Comparison of ENCODE assay signal across 1 cellular context in genomic region chr20:23164176-23164601, GRCh38.
TF ChIP-seq lines count a peak whose summit lies in the region.

No MANE protein-coding gene starts in this region.

TF ChIP-seq in HepG2, 621 proteins besides CTCF, POLR2A, EP300 and RAD21 (continued from another document and continues in another):
- TF ChIP-seq HIC2 (CRISPR knock-in tag; IDR thresholded peaks at IDR 0.05; ENCODE audit: low read depth): 0 out of 2 replicates have a peak, but pooled peaks have one; percentile 28
- TF ChIP-seq SMYD3 (CRISPR knock-in tag; IDR thresholded peaks at IDR 0.05): no peak
- peak; percentile 5; the same call in 1 of the 2 replicates for TF ChIP-seq STAG1 (CRISPR knock-in tag; IDR thresholded peaks at IDR 0.05)
- TF ChIP-seq ZFX (CRISPR knock-in tag; IDR thresholded peaks at IDR 0.05; ENCODE audit: low read depth): peak; percentile 9; the same call in 1 of the 2 replicates
- no peak for TF ChIP-seq NR3C1 (CRISPR knock-in tag; IDR thresholded peaks at IDR 0.05)
- TF ChIP-seq WIZ (CRISPR knock-in tag; IDR thresholded peaks at IDR 0.05): 0 out of 2 replicates have a peak, but pooled peaks have one; percentile 12
- 0 out of 2 replicates have a peak, but pooled peaks have one; percentile 12 for TF ChIP-seq KAT7 (CRISPR knock-in tag; IDR thresholded peaks at IDR 0.05; ENCODE audit: borderline replicate concordance)
- no peak for TF ChIP-seq NFAT5 (CRISPR knock-in tag; IDR thresholded peaks at IDR 0.05)
- TF ChIP-seq HNF4G (IDR thresholded peaks at IDR 0.05; ENCODE audit: borderline replicate concordance, low read depth, low read length): peak; percentile 61
- TF ChIP-seq HNF4G (CRISPR knock-in tag; IDR thresholded peaks at IDR 0.05; ENCODE audit: borderline replicate concordance, low read depth): peak; percentile 78; the same call in 1 of the 2 replicates
- TF ChIP-seq ARHGAP35 (CRISPR knock-in tag; IDR thresholded peaks at IDR 0.05; ENCODE audit: borderline replicate concordance): no peak
- peak; percentile 66 for TF ChIP-seq ZMYM3 (CRISPR knock-in tag; IDR thresholded peaks at IDR 0.05)
- TF ChIP-seq PCBP1 (IDR thresholded peaks at IDR 0.05; ENCODE audit: borderline replicate concordance, low read depth, low read length): no peak
- TF ChIP-seq ZBTB7A (CRISPR knock-in tag; IDR thresholded peaks at IDR 0.05): no peak
- TF ChIP-seq ZFY (CRISPR knock-in tag; IDR thresholded peaks at IDR 0.05): 0 out of 2 replicates have a peak, but pooled peaks have one; percentile 27
- TF ChIP-seq ZNF687 (CRISPR knock-in tag; IDR thresholded peaks at IDR 0.05): peak; percentile 66
- TF ChIP-seq HMG20A (CRISPR knock-in tag; IDR thresholded peaks at IDR 0.05; ENCODE audit: borderline replicate concordance): peak; percentile 40; the same call in 1 of the 2 replicates
- TF ChIP-seq, protein P1, sequence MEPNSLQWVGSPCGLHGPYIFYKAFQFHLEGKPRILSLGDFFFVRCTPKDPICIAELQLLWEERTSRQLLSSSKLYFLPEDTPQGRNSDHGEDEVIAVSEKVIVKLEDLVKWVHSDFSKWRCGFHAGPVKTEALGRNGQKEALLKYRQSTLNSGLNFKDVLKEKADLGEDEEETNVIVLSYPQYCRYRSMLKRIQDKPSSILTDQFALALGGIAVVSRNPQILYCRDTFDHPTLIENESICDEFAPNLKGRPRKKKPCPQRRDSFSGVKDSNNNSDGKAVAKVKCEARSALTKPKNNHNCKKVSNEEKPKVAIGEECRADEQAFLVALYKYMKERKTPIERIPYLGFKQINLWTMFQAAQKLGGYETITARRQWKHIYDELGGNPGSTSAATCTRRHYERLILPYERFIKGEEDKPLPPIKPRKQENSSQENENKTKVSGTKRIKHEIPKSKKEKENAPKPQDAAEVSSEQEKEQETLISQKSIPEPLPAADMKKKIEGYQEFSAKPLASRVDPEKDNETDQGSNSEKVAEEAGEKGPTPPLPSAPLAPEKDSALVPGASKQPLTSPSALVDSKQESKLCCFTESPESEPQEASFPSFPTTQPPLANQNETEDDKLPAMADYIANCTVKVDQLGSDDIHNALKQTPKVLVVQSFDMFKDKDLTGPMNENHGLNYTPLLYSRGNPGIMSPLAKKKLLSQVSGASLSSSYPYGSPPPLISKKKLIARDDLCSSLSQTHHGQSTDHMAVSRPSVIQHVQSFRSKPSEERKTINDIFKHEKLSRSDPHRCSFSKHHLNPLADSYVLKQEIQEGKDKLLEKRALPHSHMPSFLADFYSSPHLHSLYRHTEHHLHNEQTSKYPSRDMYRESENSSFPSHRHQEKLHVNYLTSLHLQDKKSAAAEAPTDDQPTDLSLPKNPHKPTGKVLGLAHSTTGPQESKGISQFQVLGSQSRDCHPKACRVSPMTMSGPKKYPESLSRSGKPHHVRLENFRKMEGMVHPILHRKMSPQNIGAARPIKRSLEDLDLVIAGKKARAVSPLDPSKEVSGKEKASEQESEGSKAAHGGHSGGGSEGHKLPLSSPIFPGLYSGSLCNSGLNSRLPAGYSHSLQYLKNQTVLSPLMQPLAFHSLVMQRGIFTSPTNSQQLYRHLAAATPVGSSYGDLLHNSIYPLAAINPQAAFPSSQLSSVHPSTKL (CRISPR knock-in tag; IDR thresholded peaks at IDR 0.05): peak; percentile 37
- no peak for TF ChIP-seq SIX1 (CRISPR knock-in tag; IDR thresholded peaks at IDR 0.05; ENCODE audit: borderline replicate concordance)
- no peak for TF ChIP-seq RBM22 (optimal IDR thresholded peaks at IDR 0.05; ENCODE audit: low read length)
- peak; percentile 36; the same call in 1 of the 2 replicates for TF ChIP-seq ELF3 (CRISPR knock-in tag; IDR thresholded peaks at IDR 0.05)
- TF ChIP-seq, protein P2, sequence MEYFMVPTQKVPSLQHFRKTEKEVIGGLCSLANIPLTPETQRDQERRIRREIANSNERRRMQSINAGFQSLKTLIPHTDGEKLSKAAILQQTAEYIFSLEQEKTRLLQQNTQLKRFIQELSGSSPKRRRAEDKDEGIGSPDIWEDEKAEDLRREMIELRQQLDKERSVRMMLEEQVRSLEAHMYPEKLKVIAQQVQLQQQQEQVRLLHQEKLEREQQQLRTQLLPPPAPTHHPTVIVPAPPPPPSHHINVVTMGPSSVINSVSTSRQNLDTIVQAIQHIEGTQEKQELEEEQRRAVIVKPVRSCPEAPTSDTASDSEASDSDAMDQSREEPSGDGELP (IDR thresholded peaks at IDR 0.05; ENCODE audit: borderline replicate concordance, low read depth): peak; percentile 38; the same call in 1 of the 2 replicates
- 0 out of 2 replicates have a peak, but pooled peaks have one; percentile 6 for TF ChIP-seq RARA (CRISPR knock-in tag; IDR thresholded peaks at IDR 0.05)
- no peak for TF ChIP-seq MXD4 (CRISPR knock-in tag; IDR thresholded peaks at IDR 0.05)
- TF ChIP-seq ZNF557 (CRISPR knock-in tag; IDR thresholded peaks at IDR 0.05): no peak
- TF ChIP-seq ZBTB26 (CRISPR knock-in tag; IDR thresholded peaks at IDR 0.05; ENCODE audit: borderline replicate concordance): no peak
- TF ChIP-seq ZNF562 (CRISPR knock-in tag; IDR thresholded peaks at IDR 0.05; ENCODE audit: borderline replicate concordance): no peak
- TF ChIP-seq ZNF574 (CRISPR knock-in tag; IDR thresholded peaks at IDR 0.05): peak; percentile 43; the same call in 1 of the 2 replicates
- TF ChIP-seq, protein P3, sequence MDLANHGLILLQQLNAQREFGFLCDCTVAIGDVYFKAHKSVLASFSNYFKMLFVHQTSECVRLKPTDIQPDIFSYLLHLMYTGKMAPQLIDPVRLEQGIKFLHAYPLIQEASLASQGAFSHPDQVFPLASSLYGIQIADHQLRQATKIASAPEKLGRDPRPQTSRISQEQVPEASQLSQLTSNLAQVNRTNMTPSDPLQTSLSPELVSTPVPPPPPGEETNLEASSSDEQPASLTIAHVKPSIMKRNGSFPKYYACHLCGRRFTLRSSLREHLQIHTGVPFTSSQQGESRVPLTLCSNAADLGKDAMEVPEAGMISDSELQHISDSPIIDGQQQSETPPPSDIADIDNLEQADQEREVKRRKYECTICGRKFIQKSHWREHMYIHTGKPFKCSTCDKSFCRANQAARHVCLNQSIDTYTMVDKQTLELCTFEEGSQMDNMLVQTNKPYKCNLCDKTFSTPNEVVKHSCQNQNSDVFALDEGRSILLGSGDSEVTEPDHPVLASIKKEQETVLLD (CRISPR knock-in tag; IDR thresholded peaks at IDR 0.05; ENCODE audit: low read depth): no peak
